ENCODE assay signal across 23 cellular contexts in genomic region chr6:130162421-130162820, GRCh38.
"Had no signal": no experiment of that assay in that cellular context is flagged by ENCODE, and none has a peak within 500 bp of the region (broad histone marks: within the 10 kb centered on the region; RNA-seq: fewer than 3 reads in every experiment).

No MANE protein-coding gene starts in this region.

- H3K27me3 ChIP-seq: dorsolateral prefrontal cortex, ovary, sigmoid colon, spleen, testis, tibial artery had no signal

- ATAC-seq: left lobe of liver; naive thymus-derived CD4-positive, alpha-beta T cell; psoas muscle; stimulated activated naive CD8-positive, alpha-beta T cell treated with anti-CD3 and anti-CD28 coated beads, Interleukin-15, Interleukin-2, amounts not matched to agents 100 U/mL and 50 U/mL, for 24 hours had no signal

- H3K9me3 Mint-ChIP-seq: type B pancreatic cell had no signal

- H3K4me3 ChIP-seq: dorsolateral prefrontal cortex, ovary, psoas muscle, sigmoid colon, skin epidermis, spleen, testis, tibial artery had no signal

- H3K4me3 Mint-ChIP-seq: naive thymus-derived CD4-positive, alpha-beta T cell; stimulated activated memory B cell treated with anti-CD40 and anti-IgM and Interleukin-4, amounts not matched to agents 10 μg/mL and 1 μg/mL and 100 μg/mL, for 72 hours; type B pancreatic cell had no signal

- H3K4me1 ChIP-seq: psoas muscle, spleen, testis, tibial artery had no signal

- H3K36me3 ChIP-seq: ovary, sigmoid colon, spleen, tibial artery had no signal

- H3K27ac ChIP-seq: dorsolateral prefrontal cortex, ovary, psoas muscle, skin epidermis, spleen, testis, tibial artery had no signal

- H3K27ac Mint-ChIP-seq: stimulated activated memory B cell treated with anti-CD40 and anti-IgM and Interleukin-4, amounts not matched to agents 10 μg/mL and 1 μg/mL and 100 μg/mL, for 72 hours; type B pancreatic cell had no signal

- H3K36me3 Mint-ChIP-seq: stimulated activated memory B cell treated with anti-CD40 and anti-IgM and Interleukin-4, amounts not matched to agents 10 μg/mL and 1 μg/mL and 100 μg/mL, for 72 hours; type B pancreatic cell had no signal

- H3K9me3 ChIP-seq: ovary, psoas muscle, sigmoid colon, testis, tibial artery had no signal

- DNase-seq: dorsolateral prefrontal cortex; effector CD4-positive, alpha-beta T cell; foreskin melanocyte; kidney; mammary epithelial cell; mesendoderm; midbrain; naive thymus-derived CD4-positive, alpha-beta T cell; occipital lobe; ovary; posterior cingulate gyrus; psoas muscle; sigmoid colon; spleen; stimulated activated CD4-positive, alpha-beta T cell treated with anti-CD3 and anti-CD28 coated beads, Interleukin-4, amount 100 ng/mL, for 4 hours; stimulated activated naive CD8-positive, alpha-beta T cell treated with anti-CD3 and anti-CD28 coated beads, Interleukin-15, Interleukin-2, amounts not matched to agents 100 U/mL and 50 U/mL, for 24 hours; substantia nigra; testis; tibial artery had no signal

- H3K27me3 Mint-ChIP-seq: type B pancreatic cell had no signal
